In genomic region chr2:120305296-120305695, GRCh38 we compare ENCODE assay signal across 12 cellular contexts. TPM values are rescaled to one million over a fixed set of nuclear protein-coding genes. Genes with fewer than 3 reads are reported as not detected.
DNase-seq lines count a peak whose midpoint lies in the region; ATAC-seq and TF ChIP-seq lines count a peak whose summit lies in the region.
"Had no signal": no experiment of that assay in that cellular context is flagged by ENCODE, and none has a peak within 500 bp of the region (broad histone marks: within the 10 kb centered on the region; RNA-seq: fewer than 3 reads in every experiment).

No MANE protein-coding gene starts in this region.

- no peaks in the 10 kb centered on the region for H3K9me2 ChIP-seq in Loucy (replicated peaks; ENCODE audit: low read depth, low read length)

- H2AK5ac ChIP-seq in mesendoderm (ENCODE audit: low read length) = no peak overlapping the region

- H3K4me3 ChIP-seq in DND-41 (ENCODE audit: low read depth in 1 of 2, low read length in 2 of 2) (no peak overlapping the region), Loucy (ENCODE audit: low read length, poor library complexity, severe bottlenecking) (no peak overlapping the region), brain microvascular endothelial cell (ENCODE audit: low read depth, low read length) (no peak overlapping the region), mesendoderm (ENCODE audit: low read length) (no peak overlapping the region)
- H3K4me3 ChIP-seq: SJSA1, thoracic aorta had no signal

- no peak overlapping the region for H3K23ac ChIP-seq in mesendoderm (ENCODE audit: low read length)

- H3K4me2 ChIP-seq in DND-41 (ENCODE audit: insufficient read depth, low read length) (no peak overlapping the region), Loucy (ENCODE audit: low read depth, low read length, poor library complexity, severe bottlenecking) (no peak overlapping the region), mesendoderm (ENCODE audit: low read length) (no peak overlapping the region)

- no peaks in the 10 kb centered on the region for H3K79me1 ChIP-seq in mesendoderm (ENCODE audit: low read length)

- H2BK120ac ChIP-seq in mesendoderm (ENCODE audit: low read depth, low read length) = no peak overlapping the region

- H3K4ac ChIP-seq in mesendoderm (ENCODE audit: low read depth, low read length) = no peak overlapping the region

- H3K27me3 ChIP-seq in DND-41 (ENCODE audit: insufficient read depth, low read length, poor library complexity) (no peaks in the 10 kb centered on the region), Loucy (ENCODE audit: insufficient read depth, low read length, poor library complexity, severe bottlenecking) (no peaks in the 10 kb centered on the region), brain microvascular endothelial cell (replicated peaks) (no peaks in the 10 kb centered on the region), mesendoderm (ENCODE audit: insufficient read depth, low read length, poor library complexity) (no peaks in the 10 kb centered on the region)
- H3K27me3 ChIP-seq: SJSA1 had no signal

- H2AFZ ChIP-seq in DND-41 (ENCODE audit: low read depth, low read length) = no peak overlapping the region
- no peak overlapping the region for H2AFZ ChIP-seq in Loucy (ENCODE audit: low read length)

- H3K79me2 ChIP-seq in DND-41 (ENCODE audit: insufficient read depth, low read length) (no peaks in the 10 kb centered on the region), Loucy (ENCODE audit: insufficient read depth, low read length) (no peaks in the 10 kb centered on the region), mesendoderm (ENCODE audit: control insufficient read depth, insufficient read depth, low read length) (no peaks in the 10 kb centered on the region)

- no peak overlapping the region for H2BK5ac ChIP-seq in mesendoderm (ENCODE audit: low read length)

- no peak overlapping the region for H4K8ac ChIP-seq in mesendoderm (ENCODE audit: low read depth, low read length)

- H3K36me3 ChIP-seq in DND-41 (ENCODE audit: insufficient read depth, low read length) (no peaks in the 10 kb centered on the region), Loucy (ENCODE audit: insufficient read depth, low read length) (no peaks in the 10 kb centered on the region), brain microvascular endothelial cell (replicated peaks) (peaks cover 3% of the 10 kb centered on the region), mesendoderm (ENCODE audit: control insufficient read depth, insufficient read depth, low read length) (no peaks in the 10 kb centered on the region)

- H3K18ac ChIP-seq in mesendoderm (ENCODE audit: low read length) = no peak overlapping the region

- WGBS in mesendoderm (ENCODE audit: extremely low coverage, insufficient coverage, low lambda C conversion rate) = no CpG with 5 or more reads among the region's 6 CpGs

- H2BK15ac ChIP-seq in mesendoderm (replicated peaks; ENCODE audit: low read depth) = no peak overlapping the region

- TF ChIP-seq CTCF in DND-41 (IDR thresholded peaks at IDR 0.05; ENCODE audit: borderline replicate concordance, extremely low read depth, low read length, poor library complexity, severe bottlenecking) (peak; percentile 10), Loucy (conservative IDR thresholded peaks at IDR 0.05; ENCODE audit: low read length) (peak; percentile 51), brain microvascular endothelial cell (IDR thresholded peaks at IDR 0.05; ENCODE audit: low read depth, low read length, missing control alignments) (peak; percentile 60)

- H3K56ac ChIP-seq in mesendoderm (ENCODE audit: low read length) = no peak overlapping the region

- DNase-seq in DND-41 (no peak), brain microvascular endothelial cell (no peak), mesendoderm (peak; percentile 51), dedifferentiated amniotic fluid mesenchymal stem cell (ENCODE audit: extremely low spot score) (no peak), germinal center (ENCODE audit: low spot score) (no peak)
- no peak for DNase-seq in activated CD4-positive, alpha-beta T cell treated with anti-CD3 and anti-CD28 coated beads, Interleukin-2, amount 50 U/mL, for 1 hour
- DNase-seq: activated T-cell treated with anti-CD3 and anti-CD28 coated beads, Interleukin-2, amount 50 U/mL, for 72 hours; HCEC 1CT had no signal

- in situ Hi-C loops in brain microvascular endothelial cell (cut with HindIII; ENCODE audit: low pct_ligation_motif_present, low sequenced_read_pairs) = no loop called here

- H3F3A ChIP-seq in Loucy (ENCODE audit: low read depth) = no peaks in the 10 kb centered on the region

- no peaks in the 10 kb centered on the region for H4K20me1 ChIP-seq in DND-41 (ENCODE audit: insufficient read depth, low read length)
- H4K20me1 ChIP-seq in Loucy (ENCODE audit: insufficient read depth, low read length, poor library complexity, severe bottlenecking) = no peaks in the 10 kb centered on the region

- H3K4me1 ChIP-seq in DND-41 (ENCODE audit: insufficient read depth, low read length) (no peaks in the 10 kb centered on the region), Loucy (ENCODE audit: insufficient read depth, low read length, poor library complexity, severe bottlenecking) (no peaks in the 10 kb centered on the region), mesendoderm (ENCODE audit: control insufficient read depth, low read depth, low read length) (no peaks in the 10 kb centered on the region)

- no peak overlapping the region for H4K5ac ChIP-seq in mesendoderm (ENCODE audit: low read length)

- H3K9me3 ChIP-seq in DND-41 (ENCODE audit: insufficient read depth, low read length, severe bottlenecking) = no peaks in the 10 kb centered on the region
- H3K9me3 ChIP-seq in Loucy (ENCODE audit: insufficient read depth, low read depth, low read length) = no peaks in the 10 kb centered on the region
- H3K9me3 ChIP-seq: SJSA1, thoracic aorta had no signal

- ATAC-seq in DND-41 (ENCODE audit: insufficient read depth, low read depth) (no peak), HG02885 (IDR thresholded peaks at IDR 0.05; ENCODE audit: poor library complexity, unreplicated experiment) (no peak)
- ATAC-seq: activated T-cell treated with anti-CD3 and anti-CD28 coated beads, Interleukin-2, amount 50 U/mL, for 72 hours had no signal

- H3K9ac ChIP-seq in DND-41 (ENCODE audit: low read depth, low read length) (no peak overlapping the region), Loucy (ENCODE audit: low read depth, low read length, poor library complexity, severe bottlenecking) (no peak overlapping the region), mesendoderm (ENCODE audit: low read length) (no peak overlapping the region)

- H3K27ac ChIP-seq in DND-41 (ENCODE audit: low read length) (no peak overlapping the region), brain microvascular endothelial cell (no peak overlapping the region), mesendoderm (ENCODE audit: low read depth, low read length) (no peak overlapping the region)
- H3K27ac ChIP-seq: SJSA1, thoracic aorta had no signal

RNA-seq across cellular contexts. Expression of gene INHBB, which starts 40.6 kb away (rescaled TPM):
- 0.01 TPM for polyA plus RNA-seq in mesendoderm (2013, experiment 1 of 2)
- 0.01 TPM for polyA plus RNA-seq in mesendoderm (2013, experiment 2 of 2)

RNA-seq across cellular contexts. Expression of gene RALB, which starts 52.6 kb away (rescaled TPM):
- 12.0 TPM for polyA plus RNA-seq in mesendoderm (2013, experiment 1 of 2)
- 11.6 TPM for polyA plus RNA-seq in mesendoderm (2013, experiment 2 of 2)

Comparison
In these comparisons a context has a peak if more than half of its experiments do, and no peak if none do; other contexts are left out.
1. CTCF ChIP-seq: peak in every context shown above with its lines; median percentile 60 in brain microvascular endothelial cell; 51 in Loucy; 10 in DND-41.